In genomic region chr13:77896977-77897376, GRCh38 we compare ENCODE assay signal across 19 cellular contexts. TPM values are rescaled to one million over a fixed set of nuclear protein-coding genes. Genes with fewer than 3 reads are reported as not detected.
DNase-seq lines count a peak whose midpoint lies in the region; ATAC-seq and TF ChIP-seq lines count a peak whose summit lies in the region.
"Had no signal": no experiment of that assay in that cellular context is flagged by ENCODE, and none has a peak within 500 bp of the region (broad histone marks: within the 10 kb centered on the region; RNA-seq: fewer than 3 reads in every experiment).

No MANE protein-coding gene starts in this region.

- CTCF ChIA-PET in activated CD4-positive, alpha-beta T cell treated with anti-CD3 and anti-CD28 coated beads, Interleukin-2, amount 10 ng/mL, durations not matched to agents 7 days and 5 days (lab: Charles Lee): no interaction called here

- DNase-seq in SK-MEL-5 (ENCODE audit: low read depth, low spot score): peak; percentile 65
- DNase-seq in fibroblast of lung (ENCODE audit: low read depth in 2 of 2): no peak
- no peak for DNase-seq in mesenchymal stem cell
- no peak for DNase-seq in thyroid gland
- no peak for DNase-seq in activated CD4-positive, alpha-beta T cell treated with anti-CD3 and anti-CD28 coated beads, Interleukin-2, amount 10 ng/mL, durations not matched to agents 7 days and 5 days
- DNase-seq in AG08396 (ENCODE audit: low spot score): no peak
- DNase-seq in T1000 (lab: John Stamatoyannopoulos, UW): no peak
- DNase-seq: activated CD4-positive, alpha-beta T cell treated with anti-CD3 and anti-CD28 coated beads for 1 hour; activated CD8-positive, alpha-beta memory T cell treated with anti-CD3 and anti-CD28 coated beads, Interleukin-2, amount 50 U/mL, for 4 hours; activated naive CD4-positive, alpha-beta T cell treated with Interleukin-2 at 50 U/mL for 16 hours; effector CD8-positive, alpha-beta T cell; glutamatergic neuron; islet precursor cell; NCI-H2029 treated with DMSO at 0.1 percent for 48 hours; RPMI8226 had no signal

- no peaks in the 10 kb centered on the region for H4K20me1 ChIP-seq in fibroblast of lung (ENCODE audit: control insufficient read depth, extremely low read depth, insufficient read depth, low read length)
- H4K20me1 ChIP-seq: BLaER1 treated with 17β-estradiol and CSF1 and Interleukin-3, amounts not matched to agents 10 nM and 100 nM had no signal

- H3K36me3 Mint-ChIP-seq in activated CD4-positive, alpha-beta T cell treated with anti-CD3 and anti-CD28 coated beads, Interleukin-2, amount 10 ng/mL, durations not matched to agents 7 days and 5 days (ENCODE audit: low read depth): no peaks in the 10 kb centered on the region

- no peak for TF ChIP-seq POLR2A in thyroid gland (IDR thresholded peaks at IDR 0.05)

- H3K4me3 ChIP-seq in fibroblast of lung (replicated peaks in 1 of 4; ENCODE audit: control extremely low read depth in 1 of 4, insufficient read depth in 1 of 4, low read depth in 3 of 4, low read length in 4 of 4) (no peak overlapping the region), mesenchymal stem cell (ENCODE audit: insufficient read depth in 1 of 2, low read depth in 1 of 2, low read length in 2 of 2) (peak overlapping the region in 1 of 2 experiments; percentile 47), thyroid gland (replicated peaks in 1 of 3) (no peak overlapping the region)
- H3K4me3 ChIP-seq: BLaER1 treated with 17β-estradiol and CSF1 and Interleukin-3, amounts not matched to agents 10 nM and 100 nM had no signal

- no peaks in the 10 kb centered on the region for H3K9me3 ChIP-seq in fibroblast of lung (ENCODE audit: control insufficient read depth, insufficient read depth, low read depth, low read length)
- H3K9me3 ChIP-seq in mesenchymal stem cell (ENCODE audit: control insufficient read depth, low read length): no peaks in the 10 kb centered on the region
- no peaks in the 10 kb centered on the region for H3K9me3 ChIP-seq in thyroid gland

- no peak overlapping the region for H3K4ac ChIP-seq in mesenchymal stem cell (ENCODE audit: low read depth in 1 of 2, low read length in 2 of 2)

- no peak overlapping the region for H4K91ac ChIP-seq in mesenchymal stem cell (ENCODE audit: low read length)

- intact Hi-C loops in thyroid gland (cut with DNase I): no loop called here

- H3K36me3 ChIP-seq in fibroblast of lung (ENCODE audit: control insufficient read depth, insufficient read depth, low read length) (no peaks in the 10 kb centered on the region), mesenchymal stem cell (ENCODE audit: control insufficient read depth in 1 of 2, insufficient read depth in 2 of 2, low read depth in 1 of 2, low read length in 2 of 2) (peaks cover 0 to 26% of the 10 kb centered on the region in 2 experiments), thyroid gland (no peaks in the 10 kb centered on the region)
- H3K36me3 ChIP-seq: BLaER1 treated with 17β-estradiol and CSF1 and Interleukin-3, amounts not matched to agents 10 nM and 100 nM; brain microvascular endothelial cell had no signal

- no peak overlapping the region for H3K9ac ChIP-seq in fibroblast of lung (ENCODE audit: insufficient read depth, low read length)
- H3K9ac ChIP-seq in mesenchymal stem cell (ENCODE audit: low read length): peak overlapping the region; percentile 80

- H3K4me2 ChIP-seq in fibroblast of lung (ENCODE audit: extremely low read depth, insufficient read depth, low read length): no peak overlapping the region
- no peak overlapping the region for H3K4me2 ChIP-seq in mesenchymal stem cell (ENCODE audit: low read length, poor library complexity, severe bottlenecking)

- H2AFZ ChIP-seq in fibroblast of lung (ENCODE audit: low read length) (no peak overlapping the region), mesenchymal stem cell (ENCODE audit: low read depth, low read length) (no peak overlapping the region)

- H2BK5ac ChIP-seq in mesenchymal stem cell (ENCODE audit: low read depth, low read length, poor library complexity, severe bottlenecking): no peak overlapping the region

- H3K27ac Mint-ChIP-seq in activated CD4-positive, alpha-beta T cell treated with anti-CD3 and anti-CD28 coated beads, Interleukin-2, amount 10 ng/mL, durations not matched to agents 7 days and 5 days: no peak overlapping the region
- H3K27ac Mint-ChIP-seq: T-helper 1 cell treated with Interleukin-12 subunit alpha and Interleukin-12 subunit beta and Interleukin-4 antibody, amounts not matched to agents 30 μg/mL and 1 μg/mL, for 36 hours had no signal

- no peak overlapping the region for H2BK15ac ChIP-seq in mesenchymal stem cell (ENCODE audit: low read depth, poor library complexity, severe bottlenecking)

- peaks cover 3% of the 10 kb centered on the region for H3K4me1 ChIP-seq in fibroblast of lung (ENCODE audit: control insufficient read depth, extremely low read depth, insufficient read depth, low read length)
- no peaks in the 10 kb centered on the region for H3K4me1 ChIP-seq in mesenchymal stem cell (ENCODE audit: control insufficient read depth, insufficient read depth, low read depth, low read length)
- H3K4me1 ChIP-seq in thyroid gland: peaks cover 0 to 3% of the 10 kb centered on the region in 2 donors

- no peak overlapping the region for H4K8ac ChIP-seq in mesenchymal stem cell (ENCODE audit: low read length)

- H3K18ac ChIP-seq in mesenchymal stem cell (ENCODE audit: low read depth in 1 of 2, low read length in 2 of 2): no peak overlapping the region

- no peaks in the 10 kb centered on the region for H3K79me2 ChIP-seq in fibroblast of lung (ENCODE audit: control insufficient read depth, insufficient read depth, low read length)

- H3K27ac ChIP-seq in fibroblast of lung (ENCODE audit: insufficient read depth, low read length): peak overlapping the region; percentile 34
- H3K27ac ChIP-seq in mesenchymal stem cell (ENCODE audit: low read length, poor library complexity, severe bottlenecking): no peak overlapping the region
- peak overlapping the region; percentile 32 to 72 (median 64) for H3K27ac ChIP-seq in thyroid gland
- H3K27ac ChIP-seq: brain microvascular endothelial cell had no signal

- H3K27me3 ChIP-seq in fibroblast of lung (ENCODE audit: control insufficient read depth, insufficient read depth, low read length): no peaks in the 10 kb centered on the region
- H3K27me3 ChIP-seq in mesenchymal stem cell (ENCODE audit: control insufficient read depth in 1 of 2, insufficient read depth in 1 of 2, low read length in 2 of 2): no peaks in the 10 kb centered on the region
- no peaks in the 10 kb centered on the region for H3K27me3 ChIP-seq in thyroid gland
- H3K27me3 ChIP-seq: BLaER1 treated with 17β-estradiol and CSF1 and Interleukin-3, amounts not matched to agents 10 nM and 100 nM; brain microvascular endothelial cell had no signal

- in situ Hi-C loops in SK-MEL-5 (cut with HindIII; ENCODE audit: low pct_unique_long_range_greater_than_20kb, low sequenced_read_pairs): no loop called here

- no peaks in the 10 kb centered on the region for H3K79me1 ChIP-seq in mesenchymal stem cell (replicated peaks; ENCODE audit: low read length, poor library complexity, severe bottlenecking)

- no peak overlapping the region for H3K4me3 Mint-ChIP-seq in activated CD4-positive, alpha-beta T cell treated with anti-CD3 and anti-CD28 coated beads, Interleukin-2, amount 10 ng/mL, durations not matched to agents 7 days and 5 days
- H3K4me3 Mint-ChIP-seq: T-helper 1 cell treated with Interleukin-12 subunit alpha and Interleukin-12 subunit beta and Interleukin-4 antibody, amounts not matched to agents 30 μg/mL and 1 μg/mL, for 36 hours had no signal

- H3K23ac ChIP-seq in mesenchymal stem cell (ENCODE audit: low read length in 2 of 2): no peak overlapping the region

- POLR2A ChIA-PET in activated CD4-positive, alpha-beta T cell treated with anti-CD3 and anti-CD28 coated beads, Interleukin-2, amount 10 ng/mL, durations not matched to agents 7 days and 5 days (lab: Charles Lee): no interaction called here

- H2BK12ac ChIP-seq in mesenchymal stem cell (ENCODE audit: low read length in 2 of 2): peak overlapping the region in 1 of 2 experiments; percentile 28

- no peak overlapping the region for H2BK120ac ChIP-seq in mesenchymal stem cell (ENCODE audit: low read depth, low read length)

- no peak for ATAC-seq in HG03469 (IDR thresholded peaks at IDR 0.05; ENCODE audit: unreplicated experiment)

- no peak overlapping the region for H2AK5ac ChIP-seq in mesenchymal stem cell (ENCODE audit: low read length, severe bottlenecking)

- no peaks in the 10 kb centered on the region for H3K9me3 Mint-ChIP-seq in activated CD4-positive, alpha-beta T cell treated with anti-CD3 and anti-CD28 coated beads, Interleukin-2, amount 10 ng/mL, durations not matched to agents 7 days and 5 days
- H3K9me3 Mint-ChIP-seq: T-helper 1 cell treated with Interleukin-12 subunit alpha and Interleukin-12 subunit beta and Interleukin-4 antibody, amounts not matched to agents 30 μg/mL and 1 μg/mL, for 36 hours had no signal

- WGBS in mesenchymal stem cell: 100% methylated on average over 1 of the region's 2 CpGs
- WGBS in thyroid gland, 2 donors: 66 to 71% methylated on average over 2 of the region's 2 CpGs

- H3K14ac ChIP-seq in mesenchymal stem cell (ENCODE audit: low read length in 2 of 2): no peak overlapping the region

- no peaks in the 10 kb centered on the region for H3K4me1 Mint-ChIP-seq in activated CD4-positive, alpha-beta T cell treated with anti-CD3 and anti-CD28 coated beads, Interleukin-2, amount 10 ng/mL, durations not matched to agents 7 days and 5 days

- no peaks in the 10 kb centered on the region for H3K27me3 Mint-ChIP-seq in activated CD4-positive, alpha-beta T cell treated with anti-CD3 and anti-CD28 coated beads, Interleukin-2, amount 10 ng/mL, durations not matched to agents 7 days and 5 days

- TF ChIP-seq CTCF in fibroblast of lung (conservative IDR thresholded peaks at IDR 0.05 in 1 of 2, IDR thresholded peaks at IDR 0.05 in 1 of 2; ENCODE audit: low read depth in 1 of 2, low read length in 2 of 2): no peak
- no peak for TF ChIP-seq CTCF in thyroid gland (IDR thresholded peaks at IDR 0.05)

RNA-seq across cellular contexts. Expression of gene EDNRB, which starts 21.7 kb away (rescaled TPM):
- 491 and 498 TPM in 2 replicates for total RNA-seq in SK-MEL-5 (2014; rRNA removed; shearing (Covaris generic))
- 201 and 237 TPM in 2 replicates for polyA plus RNA-seq in SK-MEL-5 (2015; cell fraction: cytosol; rRNA removed)
- polyA plus RNA-seq in SK-MEL-5 (2015; cell fraction: nucleus; rRNA removed): 212 and 218 TPM in 2 replicates
- total RNA-seq in fibroblast of lung (0.99 and 1.3 TPM in 2 replicates), thyroid gland (100 to 1,000 TPM in 1 of 4 donors, 10 to 100 TPM in 3; 29.3 to 109 (median 60.3) TPM)
- 1.1 and 2.6 TPM in 2 replicates for polyA plus RNA-seq in fibroblast of lung
- polyA plus RNA-seq in fibroblast of lung (2012): 1.1 and 3.0 TPM in 2 replicates
- 2.5 TPM in 1 of 2 replicates, not detected in the other for polyA minus RNA-seq in fibroblast of lung (ENCODE audit: low replicate concordance)
- 17.8 TPM for polyA plus RNA-seq in mesenchymal stem cell (2013, experiment 1 of 2)
- 18.6 TPM for polyA plus RNA-seq in mesenchymal stem cell (2013, experiment 2 of 2)
- total RNA-seq in activated CD4-positive, alpha-beta T cell treated with anti-CD3 and anti-CD28 coated beads, Interleukin-2, amount 10 ng/mL, durations not matched to agents 7 days and 5 days: not detected

Comparison
In these comparisons a context has a peak if more than half of its experiments do, and no peak if none do; other contexts are left out.
1. RNA of gene EDNRB, which starts 21.7 kb away (total RNA-seq): 491 to 498 TPM in SK-MEL-5 and 29.3 to 109 TPM in thyroid gland; 0.99 to 1.3 TPM in fibroblast of lung and not detected in activated CD4-positive, alpha-beta T cell treated with anti-CD3 and anti-CD28 coated beads, Interleukin-2, amount 10 ng/mL, durations not matched to agents 7 days and 5 days; every median in the first group is over 10 times any median in the second.